ENCODE assay signal across 8 cellular contexts in the genomic region with DNA sequence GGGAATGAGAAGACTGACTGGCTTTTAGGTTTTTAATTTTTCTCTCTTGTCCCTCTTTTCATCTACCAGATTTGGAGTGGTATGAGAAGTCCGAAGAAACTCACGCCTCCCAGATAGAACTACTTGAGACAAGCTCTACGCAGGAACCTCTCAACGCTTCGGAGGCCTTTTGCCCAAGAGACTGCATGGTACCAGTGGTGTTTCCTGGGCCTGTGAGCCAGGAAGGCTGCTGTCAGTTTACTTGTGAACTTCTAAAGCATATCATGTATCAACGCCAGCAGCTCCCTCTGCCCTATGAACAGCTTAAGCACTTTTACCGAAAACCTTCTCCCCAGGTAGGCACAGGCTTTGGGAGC. TPM values are rescaled to one million over a fixed set of nuclear protein-coding genes. Genes with fewer than 3 reads are reported as not detected.
DNase-seq lines count a peak whose midpoint lies in the region; ATAC-seq lines count a peak whose summit lies in the region.

No MANE protein-coding gene starts in this region.

- H3K9me3 Mint-ChIP-seq in natural killer cell treated with Interleukin-12 subunit alpha and Interleukin-12 subunit beta and Interleukin-15 and Interleukin-18, amount 100 ng/mL, for 72 hours, result no peaks in the 10 kb centered on the region

- H3K4me3 Mint-ChIP-seq in natural killer cell treated with Interleukin-12 subunit alpha and Interleukin-12 subunit beta and Interleukin-15 and Interleukin-18, amount 100 ng/mL, for 72 hours, result peak overlapping the region; percentile 98

- peak in 1 of 2 donors; percentile 21 for ATAC-seq in natural killer cell treated with Interleukin-12 subunit alpha and Interleukin-12 subunit beta and Interleukin-15 and Interleukin-18, amount 100 ng/mL, for 72 hours
- ATAC-seq in GM21619 (IDR thresholded peaks at IDR 0.05; ENCODE audit: unreplicated experiment), result no peak

- H3K4me3 ChIP-seq in SJCRH30 (peak overlapping the region; percentile 82), endocrine pancreas (ENCODE audit: control insufficient read depth, insufficient read depth, low read length) (peak overlapping the region; percentile 89)

- DNase-seq in activated T-cell treated with anti-CD3 and anti-CD28 coated beads, Interleukin-2, amount 50 U/mL, for 1 hour, result peak; percentile 31
- no peak for DNase-seq in activated T-cell treated with anti-CD3 and anti-CD28 coated beads for 4 hours
- DNase-seq in SJCRH30, result peak in 1 of 2 experiments; percentile 24
- no peak for DNase-seq in natural killer cell treated with Interleukin-12 subunit alpha and Interleukin-12 subunit beta and Interleukin-15 and Interleukin-18, amount 100 ng/mL, for 72 hours (ENCODE audit: low spot score)
- DNase-seq in AML-193 (lab: John Stamatoyannopoulos, UW), result no peak
- no peak for DNase-seq in stimulated activated CD4-positive, alpha-beta T cell treated with anti-CD3 and anti-CD28 coated beads, Interleukin-4, amount 100 ng/mL, for 4 hours

- peak overlapping the region; percentile 92 to 93 for H3K27ac Mint-ChIP-seq in natural killer cell treated with Interleukin-12 subunit alpha and Interleukin-12 subunit beta and Interleukin-15 and Interleukin-18, amount 100 ng/mL, for 72 hours

- H3K27ac ChIP-seq in SJCRH30, result peak overlapping the region; percentile 52; the same call in 1 of the 2 replicates

- H3K36me3 Mint-ChIP-seq in natural killer cell treated with Interleukin-12 subunit alpha and Interleukin-12 subunit beta and Interleukin-15 and Interleukin-18, amount 100 ng/mL, for 72 hours, result peaks cover 13% of the 10 kb centered on the region

- no peaks in the 10 kb centered on the region for H3K9me3 ChIP-seq in SJCRH30 (replicated peaks)
- no peaks in the 10 kb centered on the region for H3K9me3 ChIP-seq in endocrine pancreas (ENCODE audit: control insufficient read depth, low read length)

- H3K4me1 ChIP-seq in SJCRH30 (0 out of 2 replicates have a peak, but pooled peaks cover 3% of the 10 kb centered on the region), endocrine pancreas (ENCODE audit: control insufficient read depth, insufficient read depth, low read length) (no peaks in the 10 kb centered on the region)

- H3K36me3 ChIP-seq in SJCRH30 (peaks cover 33% of the 10 kb centered on the region), endocrine pancreas (ENCODE audit: control insufficient read depth, insufficient read depth, low read length) (peaks cover 7% of the 10 kb centered on the region)

- peak overlapping the region; percentile 95 for H3K9ac ChIP-seq in endocrine pancreas (ENCODE audit: control insufficient read depth, insufficient read depth, low read length)

- H3K4me1 Mint-ChIP-seq in natural killer cell treated with Interleukin-12 subunit alpha and Interleukin-12 subunit beta and Interleukin-15 and Interleukin-18, amount 100 ng/mL, for 72 hours (ENCODE audit: low read depth in 2 of 2), result peaks cover 32 to 46% of the 10 kb centered on the region in 2 donors

- H3K27me3 Mint-ChIP-seq in natural killer cell treated with Interleukin-12 subunit alpha and Interleukin-12 subunit beta and Interleukin-15 and Interleukin-18, amount 100 ng/mL, for 72 hours, result no peaks in the 10 kb centered on the region

- H3K27me3 ChIP-seq in SJCRH30, result no peaks in the 10 kb centered on the region
- H3K27me3 ChIP-seq in endocrine pancreas (ENCODE audit: control insufficient read depth, insufficient read depth, low read length), result no peaks in the 10 kb centered on the region

RNA-seq across cellular contexts. Expression of a gene that starts 0.7 kb away (rescaled TPM):
- total RNA-seq in SJCRH30 (2014; rRNA removed; shearing (Covaris generic)), result 28.0 and 34.4 TPM in 2 replicates
- total RNA-seq in natural killer cell treated with Interleukin-12 subunit alpha and Interleukin-12 subunit beta and Interleukin-15 and Interleukin-18, amount 100 ng/mL, for 72 hours, result 10 to 100 TPM; 37.1 to 39.7 TPM

RNA-seq across cellular contexts. Expression of a gene that starts 7.2 kb away (rescaled TPM):
- 43.4 and 58.1 TPM in 2 replicates for total RNA-seq in SJCRH30 (2014; rRNA removed; shearing (Covaris generic))
- total RNA-seq in natural killer cell treated with Interleukin-12 subunit alpha and Interleukin-12 subunit beta and Interleukin-15 and Interleukin-18, amount 100 ng/mL, for 72 hours, result 100 to 1,000 TPM in 1 of 2 donors, 10 to 100 TPM in 1; 85.4 to 116 TPM

RNA-seq across cellular contexts. Expression of a gene that starts 8.5 kb away (rescaled TPM):
- not detected in 2 replicates for total RNA-seq in SJCRH30 (2014; rRNA removed; shearing (Covaris generic))
- not detected for total RNA-seq in natural killer cell treated with Interleukin-12 subunit alpha and Interleukin-12 subunit beta and Interleukin-15 and Interleukin-18, amount 100 ng/mL, for 72 hours

RNA-seq across cellular contexts. Expression of a gene that starts 51.3 kb away (rescaled TPM):
- 51.6 and 54.7 TPM in 2 replicates for total RNA-seq in SJCRH30 (2014; rRNA removed; shearing (Covaris generic))
- 10 to 100 TPM; 32.7 to 39.3 TPM for total RNA-seq in natural killer cell treated with Interleukin-12 subunit alpha and Interleukin-12 subunit beta and Interleukin-15 and Interleukin-18, amount 100 ng/mL, for 72 hours
